ENCODE assay signal across 9 cellular contexts in genomic region chr4:164956766-164957643, GRCh38. TPM values are rescaled to one million over a fixed set of nuclear protein-coding genes. Genes with fewer than 3 reads are reported as not detected.
DNase-seq lines count a peak whose midpoint lies in the region; ATAC-seq and TF ChIP-seq lines count a peak whose summit lies in the region.
"Had no signal": no experiment of that assay in that cellular context is flagged by ENCODE, and none has a peak within 500 bp of the region (broad histone marks: within the 10 kb centered on the region; RNA-seq: fewer than 3 reads in every experiment).

No MANE protein-coding gene starts in this region.

- H3K27ac ChIP-seq in esophagus squamous epithelium: peak overlapping the region in 2 of 4 donors; percentile 25 to 39
- H3K27ac ChIP-seq in naive thymus-derived CD4-positive, alpha-beta T cell (ENCODE audit: low read depth, low read length): no peak overlapping the region
- H3K27ac ChIP-seq: BLaER1 had no signal

- TF ChIP-seq POLR2A in esophagus squamous epithelium (IDR thresholded peaks at IDR 0.05): no peak

- peak overlapping the region; percentile 42 to 66 (median 56) for H3K4me3 ChIP-seq in esophagus squamous epithelium
- H3K4me3 ChIP-seq in naive thymus-derived CD4-positive, alpha-beta T cell (ENCODE audit: low read length): peak overlapping the region; percentile 69
- H3K4me3 ChIP-seq: BLaER1 had no signal

- peaks cover 22% of the 10 kb centered on the region for H3K4me1 Mint-ChIP-seq in activated T-cell treated with anti-CD3 and anti-CD28 coated beads, Interleukin-2, amount 50 U/mL, for 24 hours (ENCODE audit: low read depth)
- H3K4me1 Mint-ChIP-seq in naive thymus-derived CD4-positive, alpha-beta T cell: peaks cover 11 to 28% (median 21%) of the 10 kb centered on the region in 7 donors
- H3K4me1 Mint-ChIP-seq in stimulated activated effector memory CD8-positive, alpha-beta T cell treated with anti-CD3 and anti-CD28 coated beads, Interleukin-12 subunit alpha, Interleukin-12 subunit beta, amount 100 ng/mL, for 72 hours: peaks cover 22% of the 10 kb centered on the region

- peak overlapping the region; percentile 81 for H3K27ac Mint-ChIP-seq in activated T-cell treated with anti-CD3 and anti-CD28 coated beads, Interleukin-2, amount 50 U/mL, for 24 hours
- peak overlapping the region; percentile 70 to 88 (median 81) for H3K27ac Mint-ChIP-seq in naive thymus-derived CD4-positive, alpha-beta T cell
- peak overlapping the region; percentile 80 for H3K27ac Mint-ChIP-seq in stimulated activated effector memory CD8-positive, alpha-beta T cell treated with anti-CD3 and anti-CD28 coated beads, Interleukin-12 subunit alpha, Interleukin-12 subunit beta, amount 100 ng/mL, for 72 hours

- 45 to 60% methylated on average over 4 to 12 of the region's 46 CpGs for WGBS in esophagus squamous epithelium, 2 donors

- intact Hi-C loops in esophagus squamous epithelium (cut with DNase I): no loop called here
- intact Hi-C loops in naive thymus-derived CD4-positive, alpha-beta T cell (cut with micrococcal nuclease): loop anchor here (1.0 to 10.0 kb wide), 8 partner anchors 20 to 1462 kb away; partner anchors contain the start of genes MSMO1 (in 2 of the 2), TMA16 (in 2 of the 2), TMEM192 (in 2 of the 2) and TRIM61 (in 2 of the 2)

- POLR2A ChIA-PET in naive thymus-derived CD4-positive, alpha-beta T cell (lab: Charles Lee): interaction anchor here (1.1 kb wide), 1 partner anchor 20 kb away, joined by 4 read pairs; the partner anchor contains the start of gene TRIM61

- H3K27me3 ChIP-seq in esophagus squamous epithelium: peaks cover 0 to 2% (median 0%) of the 10 kb centered on the region in 4 donors
- no peaks in the 10 kb centered on the region for H3K27me3 ChIP-seq in naive thymus-derived CD4-positive, alpha-beta T cell (ENCODE audit: control insufficient read depth in 2 of 2, insufficient read depth in 2 of 2, low read length in 2 of 2)
- H3K27me3 ChIP-seq: BLaER1 had no signal

- H3K36me3 Mint-ChIP-seq in activated T-cell treated with anti-CD3 and anti-CD28 coated beads, Interleukin-2, amount 50 U/mL, for 24 hours (ENCODE audit: low read depth): peaks cover 21% of the 10 kb centered on the region
- peaks cover 4 to 24% (median 13%) of the 10 kb centered on the region in 5 donors for H3K36me3 Mint-ChIP-seq in naive thymus-derived CD4-positive, alpha-beta T cell
- no peaks in the 10 kb centered on the region for H3K36me3 Mint-ChIP-seq in stimulated activated effector memory CD8-positive, alpha-beta T cell treated with anti-CD3 and anti-CD28 coated beads, Interleukin-12 subunit alpha, Interleukin-12 subunit beta, amount 100 ng/mL, for 72 hours

- H3K9me3 Mint-ChIP-seq in activated T-cell treated with anti-CD3 and anti-CD28 coated beads, Interleukin-2, amount 50 U/mL, for 24 hours: peaks cover 22% of the 10 kb centered on the region
- H3K9me3 Mint-ChIP-seq in naive thymus-derived CD4-positive, alpha-beta T cell: peaks cover 3 to 48% (median 22%) of the 10 kb centered on the region in 11 donors
- H3K9me3 Mint-ChIP-seq in stimulated activated effector memory CD8-positive, alpha-beta T cell treated with anti-CD3 and anti-CD28 coated beads, Interleukin-12 subunit alpha, Interleukin-12 subunit beta, amount 100 ng/mL, for 72 hours: peaks cover 4% of the 10 kb centered on the region

- CTCF ChIA-PET in naive thymus-derived CD4-positive, alpha-beta T cell (lab: Charles Lee): no interaction called here

- peak overlapping the region; percentile 92 for H3K4me3 Mint-ChIP-seq in activated T-cell treated with anti-CD3 and anti-CD28 coated beads, Interleukin-2, amount 50 U/mL, for 24 hours
- peak overlapping the region; percentile 79 to 94 (median 91) for H3K4me3 Mint-ChIP-seq in naive thymus-derived CD4-positive, alpha-beta T cell
- peak overlapping the region; percentile 82 for H3K4me3 Mint-ChIP-seq in stimulated activated effector memory CD8-positive, alpha-beta T cell treated with anti-CD3 and anti-CD28 coated beads, Interleukin-12 subunit alpha, Interleukin-12 subunit beta, amount 100 ng/mL, for 72 hours

- ATAC-seq in HG03095 (IDR thresholded peaks at IDR 0.05; ENCODE audit: unreplicated experiment): peak; percentile 100
- peak; percentile 96 for ATAC-seq in naive thymus-derived CD4-positive, alpha-beta T cell
- ATAC-seq in stimulated activated effector memory CD8-positive, alpha-beta T cell treated with anti-CD3 and anti-CD28 coated beads, Interleukin-12 subunit alpha, Interleukin-12 subunit beta, amount 100 ng/mL, for 72 hours: peak; percentile 100

- no peak for TF ChIP-seq CTCF in esophagus squamous epithelium (IDR thresholded peaks at IDR 0.05)

- no peaks in the 10 kb centered on the region for H3K9me3 ChIP-seq in esophagus squamous epithelium
- H3K9me3 ChIP-seq in naive thymus-derived CD4-positive, alpha-beta T cell (ENCODE audit: control insufficient read depth in 2 of 3, low read length in 3 of 3): peaks cover 0 to 3% (median 0%) of the 10 kb centered on the region in 3 experiments
- H3K9me3 ChIP-seq: BLaER1 had no signal

- peaks cover 0 to 14% (median 0%) of the 10 kb centered on the region in 3 donors for H3K4me1 ChIP-seq in esophagus squamous epithelium
- no peaks in the 10 kb centered on the region for H3K4me1 ChIP-seq in naive thymus-derived CD4-positive, alpha-beta T cell (ENCODE audit: control insufficient read depth in 2 of 2, insufficient read depth in 2 of 2, low read length in 2 of 2)
- H3K4me1 ChIP-seq: BLaER1 had no signal

- H3K36me3 ChIP-seq in esophagus squamous epithelium: no peaks in the 10 kb centered on the region
- H3K36me3 ChIP-seq in naive thymus-derived CD4-positive, alpha-beta T cell (ENCODE audit: control insufficient read depth in 2 of 3, insufficient read depth in 3 of 3, low read length in 3 of 3): no peaks in the 10 kb centered on the region
- H3K36me3 ChIP-seq: BLaER1 had no signal

- DNase-seq in NK-92 treated with Interleukin-12 subunit alpha and Interleukin-12 subunit beta, amount 100 ng/mL, for 24 hours (lab: John Stamatoyannopoulos, UW): peak; percentile 56
- DNase-seq in NK-92 (lab: John Stamatoyannopoulos, UW; ENCODE audit: unreplicated experiment) (no peak), NCI-H774 (lab: John Stamatoyannopoulos, UW) (peak; percentile 56), esophagus squamous epithelium (lab: John Stamatoyannopoulos, UW) (peak; percentile 24)
- peak; percentile 84 for DNase-seq in activated T-cell treated with anti-CD3 and anti-CD28 coated beads, Interleukin-2, amount 50 U/mL, for 24 hours
- peak; percentile 41 to 78 (median 59) for DNase-seq in naive thymus-derived CD4-positive, alpha-beta T cell
- DNase-seq in stimulated activated effector memory CD8-positive, alpha-beta T cell treated with anti-CD3 and anti-CD28 coated beads, Interleukin-12 subunit alpha, Interleukin-12 subunit beta, amount 100 ng/mL, for 72 hours (ENCODE audit: low spot score in 2 of 2): peak; percentile 58 to 81

- peaks cover 3% of the 10 kb centered on the region for H3K27me3 Mint-ChIP-seq in activated T-cell treated with anti-CD3 and anti-CD28 coated beads, Interleukin-2, amount 50 U/mL, for 24 hours
- peaks cover 7 to 21% (median 12%) of the 10 kb centered on the region in 5 donors for H3K27me3 Mint-ChIP-seq in naive thymus-derived CD4-positive, alpha-beta T cell

RNA-seq across cellular contexts. Expression of gene TRIM61, which starts 20.5 kb away (rescaled TPM):
- under 1 TPM in 1 of 4 donors, not detected in 3; 0.15 TPM for total RNA-seq in esophagus squamous epithelium
- 1 to 10 TPM in 3 of 5 experiments, under 1 TPM in 2; 0.34 to 4.0 (median 1.1) TPM for total RNA-seq in naive thymus-derived CD4-positive, alpha-beta T cell
- polyA plus RNA-seq in naive thymus-derived CD4-positive, alpha-beta T cell: 1 to 10 TPM in 1 of 2 donors, under 1 TPM in 1; 0.53 to 1.6 TPM
